Comparison of ENCODE assay signal across 24 cellular contexts in the genomic region with DNA sequence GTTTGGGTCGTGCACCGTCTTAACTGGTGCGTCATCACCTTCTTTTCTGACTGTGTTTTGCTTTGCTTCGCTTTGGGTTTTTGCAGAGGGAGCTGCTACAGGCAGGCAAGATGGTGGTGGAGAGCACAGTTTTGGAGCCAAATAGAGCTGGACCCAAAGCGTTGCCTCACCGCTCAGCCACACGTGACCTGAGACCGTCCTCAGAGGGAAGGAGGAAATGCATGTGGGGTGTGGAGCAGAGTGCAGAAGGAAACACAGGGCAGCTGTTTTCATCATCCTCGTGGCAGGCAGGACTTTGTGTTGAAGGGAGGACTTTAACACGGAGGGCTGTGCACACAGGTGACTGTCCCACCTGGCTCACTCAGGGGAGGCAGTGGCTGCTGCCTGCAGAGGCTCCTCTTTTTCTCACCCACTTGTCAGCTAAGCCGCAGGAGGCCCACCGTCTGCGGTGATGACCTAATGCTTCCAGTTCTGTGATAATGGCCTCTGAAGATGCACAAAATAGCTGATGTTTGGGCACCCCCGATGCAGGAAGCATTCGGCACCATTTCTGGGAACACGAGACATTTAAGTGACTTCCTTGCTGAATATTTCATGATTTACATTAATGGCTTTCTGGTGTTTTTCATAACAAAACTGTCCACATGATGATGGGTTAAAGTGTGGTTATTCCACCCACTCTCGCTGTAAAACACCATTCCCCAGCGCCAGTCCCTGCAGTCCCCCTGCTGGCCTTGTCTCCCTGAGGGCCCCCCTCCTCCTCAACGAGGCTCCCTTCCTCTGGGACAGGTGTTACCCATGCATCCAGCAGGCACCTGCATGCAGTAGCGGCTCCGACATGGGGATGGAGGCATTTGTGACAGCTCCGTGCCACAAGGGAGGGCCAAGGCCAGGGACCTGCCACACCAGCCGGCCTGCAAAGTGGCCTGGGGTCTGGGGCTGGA. TPM values are rescaled to one million over a fixed set of nuclear protein-coding genes. Genes with fewer than 3 reads are reported as not detected.
DNase-seq lines count a peak whose midpoint lies in the region; ATAC-seq and TF ChIP-seq lines count a peak whose summit lies in the region.
"Had no signal": no experiment of that assay in that cellular context is flagged by ENCODE, and none has a peak within 500 bp of the region (broad histone marks: within the 10 kb centered on the region; RNA-seq: fewer than 3 reads in every experiment).

No MANE protein-coding gene starts in this region.

- H3K27ac Mint-ChIP-seq in naive thymus-derived CD4-positive, alpha-beta T cell = peak overlapping the region in 1 of 9 donors; percentile 46
- H3K27ac Mint-ChIP-seq in activated T-cell treated with anti-CD3 and anti-CD28 coated beads, Interleukin-2, amount 50 U/mL, for 72 hours = no peak overlapping the region
- no peak overlapping the region for H3K27ac Mint-ChIP-seq in T-helper 17 cell
- H3K27ac Mint-ChIP-seq: activated CD4-positive, alpha-beta memory T cell treated with anti-CD3 and anti-CD28 coated beads for 36 hours; activated naive CD8-positive, alpha-beta T cell treated with anti-CD3 and anti-CD28 coated beads for 36 hours; CD8-positive, alpha-beta T cell had no signal

- H3K4me3 Mint-ChIP-seq in naive thymus-derived CD4-positive, alpha-beta T cell = no peak overlapping the region
- H3K4me3 Mint-ChIP-seq in activated T-cell treated with anti-CD3 and anti-CD28 coated beads, Interleukin-2, amount 50 U/mL, for 72 hours = no peak overlapping the region
- no peak overlapping the region for H3K4me3 Mint-ChIP-seq in T-helper 17 cell
- H3K4me3 Mint-ChIP-seq: activated CD4-positive, alpha-beta memory T cell treated with anti-CD3 and anti-CD28 coated beads for 36 hours; activated naive CD8-positive, alpha-beta T cell treated with anti-CD3 and anti-CD28 coated beads for 36 hours; activated T-cell treated with anti-CD3 and anti-CD28 coated beads, Interleukin-2, amount 50 U/mL, for 4 hours; CD8-positive, alpha-beta T cell had no signal

- ATAC-seq in naive thymus-derived CD4-positive, alpha-beta T cell = peak; percentile 56
- no peak for ATAC-seq in activated T-cell treated with anti-CD3 and anti-CD28 coated beads, Interleukin-2, amount 50 U/mL, for 72 hours (replicated peaks in 1 of 2)
- ATAC-seq in T-helper 17 cell = no peak
- ATAC-seq: body of pancreas; CD8-positive, alpha-beta T cell; foreskin keratinocyte; left colon; Panc1 had no signal

- POLR2A ChIA-PET in naive thymus-derived CD4-positive, alpha-beta T cell (lab: Charles Lee) = no interaction called here

- no peak for TF ChIP-seq RAD21 in Ishikawa (IDR thresholded peaks at IDR 0.05; ENCODE audit: low read depth)

- H3K4me1 Mint-ChIP-seq in naive thymus-derived CD4-positive, alpha-beta T cell = peaks cover 0 to 8% (median 0%) of the 10 kb centered on the region in 7 donors
- H3K4me1 Mint-ChIP-seq in activated T-cell treated with anti-CD3 and anti-CD28 coated beads, Interleukin-2, amount 50 U/mL, for 72 hours (ENCODE audit: low read depth) = peaks cover under 1% of the 10 kb centered on the region
- peaks cover 3% of the 10 kb centered on the region for H3K4me1 Mint-ChIP-seq in T-helper 17 cell

- DNase-seq in SIG-M5 treated with dmso at 0.1 percent for 504 hours (lab: John Stamatoyannopoulos, UW; ENCODE audit: unreplicated experiment) (peak; percentile 64), SIG-M5 (lab: John Stamatoyannopoulos, UW) (no peak), UCSD-AML1 (lab: John Stamatoyannopoulos, UW; ENCODE audit: unreplicated experiment) (peak; percentile 51), occipital lobe (lab: John Stamatoyannopoulos, UW) (no peak), T-helper 17 cell (no peak)
- DNase-seq in naive thymus-derived CD4-positive, alpha-beta T cell = no peak
- no peak for DNase-seq in activated T-cell treated with anti-CD3 and anti-CD28 coated beads, Interleukin-2, amount 50 U/mL, for 72 hours
- DNase-seq: activated CD4-positive, alpha-beta memory T cell treated with anti-CD3 and anti-CD28 coated beads for 36 hours; activated naive CD8-positive, alpha-beta T cell treated with anti-CD3 and anti-CD28 coated beads for 36 hours; activated T-cell treated with anti-CD3 and anti-CD28 coated beads, Interleukin-2, amount 50 U/mL, for 4 hours; CD8-positive, alpha-beta T cell; colonic mucosa; DMS79 treated with DMSO at 0.1 percent for 48 hours; foreskin keratinocyte; GM23248; left colon; NCI-H2029; NCI-H526 treated with DMSO at 0.1 percent for 48 hours; nucleus accumbens; sigmoid colon; WERI-Rb-1 had no signal

- CTCF ChIA-PET in naive thymus-derived CD4-positive, alpha-beta T cell (lab: Charles Lee) = no interaction called here

- H3K9me3 Mint-ChIP-seq in naive thymus-derived CD4-positive, alpha-beta T cell = peaks cover 0 to 2% (median 0%) of the 10 kb centered on the region in 11 donors
- H3K9me3 Mint-ChIP-seq in activated T-cell treated with anti-CD3 and anti-CD28 coated beads, Interleukin-2, amount 50 U/mL, for 72 hours = no peaks in the 10 kb centered on the region
- H3K9me3 Mint-ChIP-seq: activated CD4-positive, alpha-beta memory T cell treated with anti-CD3 and anti-CD28 coated beads for 36 hours; activated naive CD8-positive, alpha-beta T cell treated with anti-CD3 and anti-CD28 coated beads for 36 hours; activated T-cell treated with anti-CD3 and anti-CD28 coated beads, Interleukin-2, amount 50 U/mL, for 4 hours; CD8-positive, alpha-beta T cell had no signal

- H3K36me3 ChIP-seq in naive thymus-derived CD4-positive, alpha-beta T cell (ENCODE audit: control insufficient read depth in 2 of 3, insufficient read depth in 3 of 3, low read length in 3 of 3) = no peaks in the 10 kb centered on the region
- H3K36me3 ChIP-seq: colonic mucosa, sigmoid colon, WERI-Rb-1 had no signal

- no peaks in the 10 kb centered on the region for H3K9me3 ChIP-seq in naive thymus-derived CD4-positive, alpha-beta T cell (ENCODE audit: control insufficient read depth in 2 of 3, low read length in 3 of 3)
- no peaks in the 10 kb centered on the region for H3K9me3 ChIP-seq in T-helper 17 cell (ENCODE audit: control insufficient read depth, low read length, poor library complexity, severe bottlenecking)
- H3K9me3 ChIP-seq: body of pancreas, colonic mucosa, sigmoid colon had no signal

- H3K27ac ChIP-seq in naive thymus-derived CD4-positive, alpha-beta T cell (ENCODE audit: low read depth, low read length) = no peak overlapping the region
- H3K27ac ChIP-seq: body of pancreas, colonic mucosa, foreskin keratinocyte, GM23248, sigmoid colon, WERI-Rb-1 had no signal

- intact Hi-C loops in naive thymus-derived CD4-positive, alpha-beta T cell (cut with micrococcal nuclease) = no loop called here

- H3K27me3 Mint-ChIP-seq in naive thymus-derived CD4-positive, alpha-beta T cell = peaks cover 0 to 4% (median 0%) of the 10 kb centered on the region in 5 donors
- H3K27me3 Mint-ChIP-seq in activated T-cell treated with anti-CD3 and anti-CD28 coated beads, Interleukin-2, amount 50 U/mL, for 72 hours (ENCODE audit: low read depth) = no peaks in the 10 kb centered on the region
- peaks cover 4% of the 10 kb centered on the region for H3K27me3 Mint-ChIP-seq in T-helper 17 cell
- H3K27me3 Mint-ChIP-seq: activated CD4-positive, alpha-beta memory T cell treated with anti-CD3 and anti-CD28 coated beads for 36 hours; activated naive CD8-positive, alpha-beta T cell treated with anti-CD3 and anti-CD28 coated beads for 36 hours had no signal

- TF ChIP-seq EP300 in Ishikawa (IDR thresholded peaks at IDR 0.05; ENCODE audit: borderline replicate concordance) = no peak

- no peaks in the 10 kb centered on the region for H3K27me3 ChIP-seq in naive thymus-derived CD4-positive, alpha-beta T cell (ENCODE audit: control insufficient read depth in 2 of 2, insufficient read depth in 2 of 2, low read length in 2 of 2)
- H3K27me3 ChIP-seq: body of pancreas, colonic mucosa had no signal

- no peak overlapping the region for H3K4me3 ChIP-seq in naive thymus-derived CD4-positive, alpha-beta T cell (ENCODE audit: low read length)
- H3K4me3 ChIP-seq: body of pancreas, colonic mucosa, GM23248, sigmoid colon had no signal

- H3K36me3 Mint-ChIP-seq in naive thymus-derived CD4-positive, alpha-beta T cell = no peaks in the 10 kb centered on the region
- H3K36me3 Mint-ChIP-seq in activated T-cell treated with anti-CD3 and anti-CD28 coated beads, Interleukin-2, amount 50 U/mL, for 72 hours (ENCODE audit: insufficient read depth in 2 of 2) = no peaks in the 10 kb centered on the region
- no peaks in the 10 kb centered on the region for H3K36me3 Mint-ChIP-seq in T-helper 17 cell (ENCODE audit: low read depth)
- H3K36me3 Mint-ChIP-seq: activated CD4-positive, alpha-beta memory T cell treated with anti-CD3 and anti-CD28 coated beads for 36 hours; activated naive CD8-positive, alpha-beta T cell treated with anti-CD3 and anti-CD28 coated beads for 36 hours; CD8-positive, alpha-beta T cell had no signal

- peaks cover 0 to 2% of the 10 kb centered on the region in 2 donors for H3K4me1 ChIP-seq in naive thymus-derived CD4-positive, alpha-beta T cell (ENCODE audit: control insufficient read depth in 2 of 2, insufficient read depth in 2 of 2, low read length in 2 of 2)
- H3K4me1 ChIP-seq: colonic mucosa, foreskin keratinocyte, sigmoid colon had no signal

TF ChIP-seq in Ishikawa, 13 proteins besides CTCF, POLR2A, EP300 and RAD21:
- TF ChIP-seq, protein P1, sequence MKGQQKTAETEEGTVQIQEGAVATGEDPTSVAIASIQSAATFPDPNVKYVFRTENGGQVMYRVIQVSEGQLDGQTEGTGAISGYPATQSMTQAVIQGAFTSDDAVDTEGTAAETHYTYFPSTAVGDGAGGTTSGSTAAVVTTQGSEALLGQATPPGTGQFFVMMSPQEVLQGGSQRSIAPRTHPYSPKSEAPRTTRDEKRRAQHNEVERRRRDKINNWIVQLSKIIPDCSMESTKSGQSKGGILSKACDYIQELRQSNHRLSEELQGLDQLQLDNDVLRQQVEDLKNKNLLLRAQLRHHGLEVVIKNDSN (IDR thresholded peaks at IDR 0.05) = peak; percentile 63
- no peak for TF ChIP-seq FOXM1 (IDR thresholded peaks at IDR 0.05; ENCODE audit: borderline replicate concordance, low read depth)
TF ChIP-seq in Ishikawa: peak in this region for 1.

RNA-seq across cellular contexts. Expression of a gene that starts 12.4 kb away (rescaled TPM):
- total RNA-seq in naive thymus-derived CD4-positive, alpha-beta T cell = 10 to 100 TPM; 28.6 to 36.1 (median 32.2) TPM
- polyA plus RNA-seq in naive thymus-derived CD4-positive, alpha-beta T cell = 10 to 100 TPM; 19.6 to 24.8 TPM
- total RNA-seq in occipital lobe (32.8 TPM), T-helper 17 cell (10 to 100 TPM; 23.2 to 23.7 TPM)
- total RNA-seq in activated T-cell treated with anti-CD3 and anti-CD28 coated beads, Interleukin-2, amount 50 U/mL, for 72 hours = 10 to 100 TPM; 35.6 to 41.6 TPM

Comparison
In these comparisons a context has a peak if more than half of its experiments do, and no peak if none do; other contexts are left out.
1. DNase-seq: peak in SIG-M5 treated with dmso at 0.1 percent for 504 hours (single experiment) and UCSD-AML1 (single experiment); none in SIG-M5 (single experiment), naive thymus-derived CD4-positive, alpha-beta T cell (0 of 9), occipital lobe (single experiment), activated T-cell treated with anti-CD3 and anti-CD28 coated beads, Interleukin-2, amount 50 U/mL, for 72 hours (0 of 2) and T-helper 17 cell (0 of 3).